Comparison of ENCODE assay signal across 18 cellular contexts in the genomic region with DNA sequence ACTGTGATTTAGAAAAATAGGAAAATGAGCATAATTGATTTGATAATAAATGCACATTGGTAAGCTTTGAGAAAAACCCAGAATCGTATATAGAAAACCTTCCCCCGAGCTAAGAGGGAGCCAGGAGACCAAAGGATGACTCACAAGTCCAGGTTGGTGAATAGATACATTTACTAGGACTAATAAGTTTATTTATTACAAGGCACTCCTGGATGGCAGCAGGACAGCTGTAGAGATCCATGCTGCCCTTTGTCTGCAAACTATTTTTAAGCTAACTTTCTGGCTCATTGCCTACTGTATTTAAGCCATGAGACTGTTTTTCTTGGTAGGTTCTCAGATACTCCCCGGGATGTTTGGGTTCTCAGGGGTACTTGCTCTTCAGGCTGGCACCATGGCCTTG. TPM values are rescaled to one million over a fixed set of nuclear protein-coding genes. Genes with fewer than 3 reads are reported as not detected.
DNase-seq lines count a peak whose midpoint lies in the region; ATAC-seq, FAIRE-seq and TF ChIP-seq lines count a peak whose summit lies in the region.
"Had no signal": no experiment of that assay in that cellular context is flagged by ENCODE, and none has a peak within 500 bp of the region (broad histone marks: within the 10 kb centered on the region; RNA-seq: fewer than 3 reads in every experiment).

No MANE protein-coding gene starts in this region.

- no peak overlapping the region for H3K9ac ChIP-seq in astrocyte (ENCODE audit: low read length)
- H3K9ac ChIP-seq: KMS-11 had no signal

- peaks cover 11% of the 10 kb centered on the region for H3K4me1 ChIP-seq in astrocyte (ENCODE audit: insufficient read depth, low read length)

- H3K4me3 ChIP-seq in astrocyte (ENCODE audit: insufficient read depth, low read depth, low read length): no peak overlapping the region
- H3K4me3 ChIP-seq: Peyer's patch had no signal

- H3K4me1 Mint-ChIP-seq in astrocyte (ENCODE audit: low read depth, unreplicated experiment): peaks cover 18% of the 10 kb centered on the region

- no peak for FAIRE-seq in astrocyte (lab: Jason Lieb, UNC)
- FAIRE-seq in urothelium cell line (lab: Jason Lieb, UNC): no peak

- H4K20me1 ChIP-seq in astrocyte (ENCODE audit: insufficient read depth, low read length): peaks cover 25% of the 10 kb centered on the region

- no peak for TF ChIP-seq POLR2A in GM18505 (IDR thresholded peaks at IDR 0.05; ENCODE audit: borderline replicate concordance, extremely low read depth, insufficient read depth, insufficient read length)

- H3K9me3 Mint-ChIP-seq in astrocyte (ENCODE audit: unreplicated experiment): no peaks in the 10 kb centered on the region

- H3K27me3 Mint-ChIP-seq in astrocyte (ENCODE audit: low read depth, unreplicated experiment): no peaks in the 10 kb centered on the region

- no peak for ATAC-seq in HG02759 (IDR thresholded peaks at IDR 0.05; ENCODE audit: unreplicated experiment)
- ATAC-seq in HG03280 (IDR thresholded peaks at IDR 0.05; ENCODE audit: unreplicated experiment): no peak
- no peak for ATAC-seq in GM18505 (IDR thresholded peaks at IDR 0.05; ENCODE audit: unreplicated experiment)
- ATAC-seq: stimulated activated naive CD8-positive, alpha-beta T cell treated with anti-CD3 and anti-CD28 coated beads, Interleukin-15, Interleukin-2, amounts not matched to agents 100 U/mL and 50 U/mL, for 24 hours had no signal

- no peak overlapping the region for H2AFZ ChIP-seq in astrocyte (ENCODE audit: low read depth, low read length)

- H3K27ac Mint-ChIP-seq in astrocyte (ENCODE audit: unreplicated experiment): peak overlapping the region; percentile 44

- peaks cover 2% of the 10 kb centered on the region for H3K36me3 ChIP-seq in astrocyte (ENCODE audit: insufficient read depth, low read length)

- no peaks in the 10 kb centered on the region for H3K9me3 ChIP-seq in astrocyte (ENCODE audit: insufficient read depth, low read depth, low read length)
- H3K9me3 ChIP-seq: Peyer's patch had no signal

- H3K4me2 ChIP-seq in astrocyte (ENCODE audit: low read length): peak overlapping the region; percentile 28
- H3K4me2 ChIP-seq: KMS-11 had no signal

- peak overlapping the region; percentile 28 for H3K4me3 Mint-ChIP-seq in astrocyte (ENCODE audit: unreplicated experiment)

- TF ChIP-seq CTCF in astrocyte (IDR thresholded peaks at IDR 0.05; ENCODE audit: insufficient read depth, low read depth, low read length): no peak

- no peak overlapping the region for H3K27ac ChIP-seq in astrocyte (ENCODE audit: low read depth, low read length)
- H3K27ac ChIP-seq: KMS-11, Peyer's patch had no signal

- peak; percentile 50 for DNase-seq in A172 (ENCODE audit: low spot score)
- peak; percentile 37 for DNase-seq in DMS 273 treated with DMSO at 0.1 percent for 48 hours (lab: John Stamatoyannopoulos, UW)
- peak; percentile 49 for DNase-seq in astrocyte (ENCODE audit: low read depth)
- peak; percentile 26 for DNase-seq in hepatic stellate cell (ENCODE audit: low spot score)
- DNase-seq in urothelium cell line (ENCODE audit: low spot score): no peak
- DNase-seq: activated CD8-positive, alpha-beta memory T cell treated with anti-CD3 and anti-CD28 coated beads for 24 hours; activated naive CD4-positive, alpha-beta T cell treated with anti-CD3 and anti-CD28 coated beads, Interleukin-2, amount 50 U/mL, for 16 hours; C1 segment of cervical spinal cord; hypothalamus; NCI-H2081 treated with DMSO at 0.1 percent for 48 hours; Peyer's patch; stimulated activated CD4-positive, alpha-beta T cell treated with anti-CD3 and anti-CD28 coated beads, Interleukin-4, amount 100 ng/mL, for 24 hours; stimulated activated naive CD8-positive, alpha-beta T cell treated with anti-CD3 and anti-CD28 coated beads, Interleukin-15, Interleukin-2, amounts not matched to agents 100 U/mL and 50 U/mL, for 24 hours; T1000 had no signal

- no peaks in the 10 kb centered on the region for H3K27me3 ChIP-seq in astrocyte (ENCODE audit: insufficient read depth, low read length)
- H3K27me3 ChIP-seq: Peyer's patch had no signal

- H3K36me3 Mint-ChIP-seq in astrocyte (ENCODE audit: low read depth, unreplicated experiment): no peaks in the 10 kb centered on the region

- peaks cover 65% of the 10 kb centered on the region for H3K79me2 ChIP-seq in astrocyte (ENCODE audit: insufficient read depth, low read length)

RNA-seq across cellular contexts. Expression of a gene that starts 13.4 kb away (rescaled TPM):
- total RNA-seq in A172 (2014; rRNA removed; shearing (Covaris generic)): 13.5 and 16.9 TPM in 2 replicates
- 12.1 and 12.6 TPM in 2 replicates for total RNA-seq in astrocyte

RNA-seq across cellular contexts. Expression of a gene that starts 23.5 kb away (rescaled TPM):
- total RNA-seq in A172 (2014; rRNA removed; shearing (Covaris generic)): 7.1 and 15.3 TPM in 2 replicates
- 34.8 and 35.7 TPM in 2 replicates for total RNA-seq in astrocyte

RNA-seq across cellular contexts. Expression of a gene that starts 51.2 kb away (rescaled TPM):
- total RNA-seq in A172 (2014; rRNA removed; shearing (Covaris generic)): not detected in 2 replicates
- not detected in 2 replicates for total RNA-seq in astrocyte
- total RNA-seq: Peyer's patch had no signal
